Comparison of ENCODE assay signal across 22 cellular contexts in genomic region chr20:12902992-12903391, GRCh38.
"Had no signal": no experiment of that assay in that cellular context is flagged by ENCODE, and none has a peak within 500 bp of the region (broad histone marks: within the 10 kb centered on the region; RNA-seq: fewer than 3 reads in every experiment).

No MANE protein-coding gene starts in this region.

- H3K9me3 ChIP-seq: gastroesophageal sphincter, lower lobe of right lung, mucosa of descending colon, transverse colon had no signal

- H3K4me3 ChIP-seq: gastroesophageal sphincter, lower lobe of right lung, mucosa of descending colon, transverse colon had no signal

- H3K4me1 ChIP-seq: gastroesophageal sphincter, lower lobe of right lung, transverse colon had no signal

- ATAC-seq: activated T-cell treated with anti-CD3 and anti-CD28 coated beads, Interleukin-2, amount 50 U/mL, for 72 hours; gastroesophageal sphincter; left colon; lower lobe of right lung; mucosa of descending colon had no signal

- H3K27me3 ChIP-seq: gastroesophageal sphincter, transverse colon had no signal

- H3K27ac ChIP-seq: epithelial cell of prostate, gastroesophageal sphincter, lower lobe of right lung, transverse colon had no signal

- H3K36me3 ChIP-seq: gastroesophageal sphincter, lower lobe of right lung, transverse colon had no signal

- DNase-seq: activated CD4-positive, alpha-beta memory T cell treated with anti-CD3 and anti-CD28 coated beads for 36 hours; activated CD4-positive, alpha-beta T cell treated with anti-CD3 and anti-CD28 coated beads for 48 hours; activated effector memory CD4-positive, alpha-beta T cell treated with Interleukin-2 at 50 U/mL for 16 hours; activated naive CD4-positive, alpha-beta T cell treated with anti-CD3 and anti-CD28 coated beads for 36 hours; activated naive CD8-positive, alpha-beta T cell treated with anti-CD3 and anti-CD28 coated beads, Interleukin-2, amount 10 ng/mL, durations not matched to agents 7 days and 5 days; activated T-cell treated with anti-CD3 and anti-CD28 coated beads, Interleukin-2, amount 50 U/mL, for 72 hours; amygdala; cortex of kidney; head of caudate nucleus; islet precursor cell; left colon; lower lobe of right lung; mesendoderm; mucosa of descending colon; nucleus accumbens; posterior cingulate gyrus; stimulated activated CD4-positive, alpha-beta T cell treated with anti-CD3 and anti-CD28 coated beads, Interleukin-2, amount 100 ng/mL, for 48 hours; stimulated activated CD8-positive, alpha-beta memory T cell treated with anti-CD3 and anti-CD28 coated beads, Interleukin-4, amount 100 ng/mL, for 48 hours; stimulated activated naive B cell treated with anti-CD40 and anti-IgM and Interleukin-4, amounts not matched to agents 10 μg/mL and 1 μg/mL and 100 μg/mL, for 72 hours; transverse colon had no signal
